In the genomic region with DNA sequence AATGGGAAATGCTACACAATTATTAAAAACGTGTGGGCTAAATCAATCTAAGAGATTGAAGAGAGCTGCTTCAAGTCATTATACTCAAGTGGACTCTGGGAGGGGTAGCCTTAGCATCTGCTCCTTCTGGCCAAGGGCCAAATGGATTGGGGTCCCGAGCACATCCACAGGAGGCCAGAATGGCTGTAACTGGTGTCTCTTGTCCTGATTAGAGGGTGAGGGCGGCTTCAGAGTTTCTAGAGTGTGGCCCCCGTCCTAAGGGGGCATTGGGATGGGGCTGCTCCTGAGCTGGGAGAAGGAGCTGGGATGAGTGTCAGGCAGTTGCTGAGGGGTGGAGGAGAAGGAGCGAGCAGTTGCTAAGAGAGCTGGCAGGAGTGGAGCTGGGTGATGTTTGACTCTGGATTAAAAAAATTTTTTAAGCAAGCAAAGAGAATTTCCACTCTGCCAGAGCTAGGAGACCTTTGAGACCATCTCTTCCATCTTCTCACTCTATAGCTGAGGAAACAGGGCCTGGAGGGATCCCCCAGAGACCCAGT, we compare ENCODE assay signal across 19 cellular contexts.
DNase-seq lines count a peak whose midpoint lies in the region; FAIRE-seq and TF ChIP-seq lines count a peak whose summit lies in the region.
"Had no signal": no experiment of that assay in that cellular context is flagged by ENCODE, and none has a peak within 500 bp of the region (broad histone marks: within the 10 kb centered on the region; RNA-seq: fewer than 3 reads in every experiment).

No MANE protein-coding gene starts in this region.

- no peak overlapping the region for H3K4me3 Mint-ChIP-seq in H9
- H3K4me3 Mint-ChIP-seq: CD8-positive, alpha-beta memory T cell; T-helper 1 cell treated with Interleukin-12 subunit alpha and Interleukin-12 subunit beta and Interleukin-4 antibody, amounts not matched to agents 30 μg/mL and 1 μg/mL, for 36 hours had no signal

- no peak overlapping the region for H2AK5ac ChIP-seq in H9 (ENCODE audit: insufficient read length, low read length)
- H2AK5ac ChIP-seq in H1 (ENCODE audit: low read depth, low read length) = no peak overlapping the region

- TF ChIP-seq EP300 in H1 (IDR thresholded peaks at IDR 0.05; ENCODE audit: borderline replicate concordance in 1 of 2, low read depth in 2 of 2, low read length in 2 of 2) = no peak
- no peak for TF ChIP-seq EP300 in tibial nerve (IDR thresholded peaks at IDR 0.05)

- H3K27ac ChIP-seq in H9 (ENCODE audit: insufficient read length, low read depth, low read length) (no peak overlapping the region), H1 (ENCODE audit: low read depth, low read length) (no peak overlapping the region), tibial nerve (no peak overlapping the region)
- H3K27ac ChIP-seq: GM23248, Peyer's patch, SJSA1 had no signal

- H4K91ac ChIP-seq in H9 (ENCODE audit: insufficient read length, low read depth, low read length) (no peak overlapping the region), H1 (replicated peaks; ENCODE audit: insufficient read length, low read length) (no peak overlapping the region)

- CTCF ChIA-PET in H1 (lab: Charles Lee; ENCODE audit: partially characterized antibody) = interaction anchor here (0.6 to 1.6 kb wide), 5 partner anchors 10 to 64 kb away, joined by 3 to 6 read pairs (median 3); no protein-coding TSS in a partner anchor

- peaks cover 14% of the 10 kb centered on the region in 2 experiments for H3K9me3 Mint-ChIP-seq in H9

- POLR2A ChIA-PET in H1 (lab: Charles Lee; ENCODE audit: partially characterized antibody) = no interaction called here

- H2AFZ ChIP-seq in H9 (ENCODE audit: low read length) (no peak overlapping the region), H1 (ENCODE audit: low read length) (no peak overlapping the region)
- H2AFZ ChIP-seq: GM23248 had no signal

- H3K9me3 ChIP-seq in H9 (ENCODE audit: control insufficient read depth, low read depth, low read length) (peaks cover 11% of the 10 kb centered on the region), H1 (ENCODE audit: insufficient read depth in 2 of 2, low read depth in 1 of 2, low read length in 1 of 2) (peaks cover 11 to 12% of the 10 kb centered on the region in 2 experiments; a peak in 2 of 4 replicates), tibial nerve (peaks cover 0 to 13% (median 0%) of the 10 kb centered on the region in 4 donors)
- H3K9me3 ChIP-seq: SJSA1 had no signal

- DNase-seq in DMS79 (lab: John Stamatoyannopoulos, UW) (peak; percentile 80), H9 (peak; percentile 6), NCI-H524 (lab: John Stamatoyannopoulos, UW) (peak; percentile 91 to 99), H1 (ENCODE audit: low read depth in 1 of 2, low spot score in 2 of 2) (no peak), HPDE6-E6E7 (ENCODE audit: extremely low spot score) (no peak), COR-L47 (lab: John Stamatoyannopoulos, UW) (no peak), D341Med (ENCODE audit: low spot score) (no peak), tibial nerve (ENCODE audit: low spot score in 2 of 2) (no peak)
- DNase-seq: C1 segment of cervical spinal cord; CD8-positive, alpha-beta memory T cell; GF-D8; GM23248; NCI-H1105; NCI-H1930; NCI-H510A; Peyer's patch had no signal

- no peaks in the 10 kb centered on the region for H4K20me1 ChIP-seq in H9 (ENCODE audit: control insufficient read depth, insufficient read depth, insufficient read length)
- no peaks in the 10 kb centered on the region for H4K20me1 ChIP-seq in H1 (replicated peaks in 1 of 2; ENCODE audit: control insufficient read depth in 1 of 2, insufficient read depth in 2 of 2, low read length in 2 of 2)

- peaks cover 4 to 13% (median 11%) of the 10 kb centered on the region in 3 experiments; a peak in 5 of 7 replicates for H3K36me3 Mint-ChIP-seq in H9 (ENCODE audit: insufficient read depth in 1 of 3, low read depth in 3 of 3)

- H3K27me3 Mint-ChIP-seq in H9 (ENCODE audit: low read depth) = peaks cover 3% of the 10 kb centered on the region

- H3K56ac ChIP-seq in H9 (ENCODE audit: insufficient read length, low read depth, low read length) (no peak overlapping the region), H1 (replicated peaks; ENCODE audit: insufficient read length, low read depth, low read length) (no peak overlapping the region)

- no peak overlapping the region for H3K4ac ChIP-seq in H9 (ENCODE audit: low read depth, low read length)
- H3K4ac ChIP-seq in H1 (replicated peaks; ENCODE audit: insufficient read length, low read depth, low read length) = no peak overlapping the region

- H3K23me2 ChIP-seq in H9 (ENCODE audit: insufficient read length, low read depth, low read length, poor library complexity, severe bottlenecking) (no peaks in the 10 kb centered on the region), H1 (ENCODE audit: low read depth, low read length) (no peaks in the 10 kb centered on the region)

- no peak overlapping the region; the same call in 1 of the 2 replicates for H3K14ac ChIP-seq in H9 (ENCODE audit: insufficient read depth, low read length)
- H3K14ac ChIP-seq in H1 (ENCODE audit: insufficient read length) = no peak overlapping the region

- no peak overlapping the region for H2BK120ac ChIP-seq in H9 (ENCODE audit: low read depth, low read length, poor library complexity, severe bottlenecking)
- H2BK120ac ChIP-seq in H1 (replicated peaks; ENCODE audit: low read depth, low read length) = no peak overlapping the region

- no peak overlapping the region for H4K5ac ChIP-seq in H9 (ENCODE audit: insufficient read length, low read depth, low read length)
- H4K5ac ChIP-seq in H1 (ENCODE audit: insufficient read length, low read depth, low read length) = no peak overlapping the region

- H3K18ac ChIP-seq in H9 (ENCODE audit: insufficient read length, low read depth, low read length) = no peak overlapping the region
- H3K18ac ChIP-seq in H1 (ENCODE audit: extremely low read depth, low read length) = no peak overlapping the region

- no peak for FAIRE-seq in H1 (lab: Jason Lieb, UNC)
- FAIRE-seq: GM19239 had no signal

- H2BK12ac ChIP-seq in H9 (ENCODE audit: insufficient read length, low read depth, low read length) (no peak overlapping the region), H1 (ENCODE audit: low read depth, low read length) (no peak overlapping the region)

- H3K9ac ChIP-seq in H9 (ENCODE audit: extremely low read depth, insufficient read length, low read length) = no peak overlapping the region
- H3K9ac ChIP-seq in H1 (replicated peaks in 1 of 4; ENCODE audit: extremely low read depth in 1 of 4, low read depth in 3 of 4, low read length in 3 of 4) = no peak overlapping the region
- H3K9ac ChIP-seq: GM23248 had no signal

- peaks cover 4 to 5% of the 10 kb centered on the region in 2 experiments for H3K4me1 Mint-ChIP-seq in H9
- H3K4me1 Mint-ChIP-seq: CD8-positive, alpha-beta memory T cell had no signal

- no peak overlapping the region for H2BK15ac ChIP-seq in H9 (ENCODE audit: low read depth, low read length)
- H2BK15ac ChIP-seq in H1 (ENCODE audit: low read length) = no peak overlapping the region

- H3K27me3 ChIP-seq in H9 (ENCODE audit: insufficient read depth, low read length) = no peaks in the 10 kb centered on the region
- no peaks in the 10 kb centered on the region for H3K27me3 ChIP-seq in H1 (replicated peaks in 1 of 4; ENCODE audit: control insufficient read depth in 3 of 4, extremely low read depth in 1 of 4, insufficient read depth in 3 of 4, low read length in 3 of 4)
- no peaks in the 10 kb centered on the region for H3K27me3 ChIP-seq in tibial nerve
- H3K27me3 ChIP-seq: Peyer's patch, SJSA1 had no signal

- H4K8ac ChIP-seq in H9 (replicated peaks; ENCODE audit: insufficient read length, low read depth, low read length) (no peak overlapping the region), H1 (ENCODE audit: extremely low read depth, insufficient read depth, low read length) (peak overlapping the region; percentile 89)

- no peak overlapping the region for H2BK5ac ChIP-seq in H9 (ENCODE audit: insufficient read length, low read length)
- no peak overlapping the region for H2BK5ac ChIP-seq in H1 (ENCODE audit: low read depth, low read length)

- TF ChIP-seq POLR2A in H1 (IDR thresholded peaks at IDR 0.05; ENCODE audit: control extremely low read depth in 1 of 2, low read depth in 2 of 2, low read length in 2 of 2) (no peak), tibial nerve (IDR thresholded peaks at IDR 0.05) (no peak)

- H3K4me1 ChIP-seq in H9 (ENCODE audit: insufficient read depth, low read length) (no peaks in the 10 kb centered on the region), H1 (replicated peaks in 1 of 4; ENCODE audit: control insufficient read depth in 3 of 4, insufficient read depth in 4 of 4, low read length in 3 of 4) (no peaks in the 10 kb centered on the region), tibial nerve (no peaks in the 10 kb centered on the region)
- H3K4me1 ChIP-seq: Peyer's patch had no signal

- no peaks in the 10 kb centered on the region for H3K36me3 ChIP-seq in H1 (ENCODE audit: control insufficient read depth in 2 of 4, insufficient read depth in 4 of 4, low read length in 3 of 4)
- H3K36me3 ChIP-seq in tibial nerve = no peaks in the 10 kb centered on the region
- H3K36me3 ChIP-seq: Peyer's patch, SJSA1 had no signal

- no peak for TF ChIP-seq RAD21 in H1 (IDR thresholded peaks at IDR 0.05 in 1 of 2, conservative IDR thresholded peaks at IDR 0.05 in 1 of 2; ENCODE audit: low read depth in 2 of 2, low read length in 2 of 2)

- no peak overlapping the region for H3T11ph ChIP-seq in H9 (ENCODE audit: low read length)

- H3K23ac ChIP-seq in H9 (ENCODE audit: insufficient read length, low read depth, low read length) (no peak overlapping the region), H1 (ENCODE audit: insufficient read length) (no peak overlapping the region)

- H3K79me2 ChIP-seq in H9 (ENCODE audit: insufficient read depth, low read length) = no peaks in the 10 kb centered on the region
- no peaks in the 10 kb centered on the region for H3K79me2 ChIP-seq in H1 (ENCODE audit: control insufficient read depth in 1 of 2, insufficient read depth in 2 of 2, low read length in 2 of 2)

- WGBS in H9 (ENCODE audit: extremely low coverage, insufficient read length, low lambda C conversion rate) = no CpG with 5 or more reads among the region's 5 CpGs
- 82% methylated on average over 5 of the region's 5 CpGs; no CpG with 5 or more reads in 1 of the 2 experiments for WGBS in H1 (ENCODE audit: extremely low coverage in 1 of 2, insufficient coverage in 1 of 2, insufficient read length in 1 of 2, insufficient replicate concordance in 2 of 2, low coverage in 1 of 2, low lambda C conversion rate in 2 of 2, missing lambda C conversion rate in 1 of 2), 2 experiments
- WGBS in tibial nerve, 2 donors = 72 to 79% methylated on average over 5 of the region's 5 CpGs

- H3K4me2 ChIP-seq in H9 (ENCODE audit: insufficient read depth, insufficient read length, low read length) (no peak overlapping the region), H1 (ENCODE audit: insufficient read depth in 1 of 2, low read depth in 2 of 2, low read length in 2 of 2) (no peak overlapping the region)

- H2BK20ac ChIP-seq in H9 (ENCODE audit: low read depth, low read length, poor library complexity, severe bottlenecking) = no peak overlapping the region
- no peak overlapping the region for H2BK20ac ChIP-seq in H1 (ENCODE audit: low read length)

- H3K79me1 ChIP-seq in H9 (ENCODE audit: insufficient read depth, low read depth, low read length, poor library complexity, severe bottlenecking) (no peaks in the 10 kb centered on the region), H1 (ENCODE audit: low read depth, low read length) (no peaks in the 10 kb centered on the region)

- no peak overlapping the region for H3K27ac Mint-ChIP-seq in H9
- H3K27ac Mint-ChIP-seq: T-helper 1 cell treated with Interleukin-12 subunit alpha and Interleukin-12 subunit beta and Interleukin-4 antibody, amounts not matched to agents 30 μg/mL and 1 μg/mL, for 36 hours had no signal

- TF ChIP-seq CTCF in H9 (conservative IDR thresholded peaks at IDR 0.05) (no peak), H1 (IDR thresholded peaks at IDR 0.05; ENCODE audit: control extremely low read depth in 1 of 3, insufficient read depth in 1 of 3, low read depth in 1 of 3, low read length in 3 of 3) (no peak), tibial nerve (IDR thresholded peaks at IDR 0.05) (no peak)

- H3K4me3 ChIP-seq in H1 (ENCODE audit: extremely low read depth in 1 of 4, insufficient read depth in 2 of 4, low read depth in 3 of 4, low read length in 4 of 4) (no peak overlapping the region), tibial nerve (no peak overlapping the region)
- H3K4me3 ChIP-seq: GM23248, Peyer's patch, SJSA1 had no signal

Comparison
In these comparisons a context has a peak if more than half of its experiments do, and no peak if none do; other contexts are left out.
1. DNase-seq: peak in DMS79 (single experiment), H9 (single experiment) and NCI-H524 (2 of 2); none in H1 (0 of 2), HPDE6-E6E7 (single experiment), COR-L47 (single experiment), D341Med (single experiment) and tibial nerve (0 of 2).